In genomic region chr2:241571821-241572620, GRCh38 we compare ENCODE assay signal across 23 cellular contexts. TPM values are rescaled to one million over a fixed set of nuclear protein-coding genes. Genes with fewer than 3 reads are reported as not detected.
DNase-seq lines count a peak whose midpoint lies in the region; ATAC-seq, FAIRE-seq and TF ChIP-seq lines count a peak whose summit lies in the region.
"Had no signal": no experiment of that assay in that cellular context is flagged by ENCODE, and none has a peak within 500 bp of the region (broad histone marks: within the 10 kb centered on the region; RNA-seq: fewer than 3 reads in every experiment).

No MANE protein-coding gene starts in this region.

- ATAC-seq in Panc1, result peak; percentile 47; the same call in 1 of the 2 replicates
- peak; percentile 27 for ATAC-seq in HepG2
- no peak for ATAC-seq in GM19455 (IDR thresholded peaks at IDR 0.05; ENCODE audit: unreplicated experiment)
- no peak for ATAC-seq in GM18505 (IDR thresholded peaks at IDR 0.05; ENCODE audit: unreplicated experiment)
- ATAC-seq: activated T-cell treated with anti-CD3 and anti-CD28 coated beads, Interleukin-2, amount 50 U/mL, for 4 hours; CD8-positive, alpha-beta T cell; GM23338 had no signal

- no peak overlapping the region for H3K4me2 ChIP-seq in HepG2 (ENCODE audit: low read depth, low read length)
- H3K4me2 ChIP-seq: GM23338 had no signal

- POLR2A ChIA-PET in Panc1 (lab: Charles Lee), result no interaction called here
- POLR2A ChIA-PET in HepG2 (lab: Yijun Ruan, JAX), result no interaction called here

- H4K20me1 ChIP-seq in HepG2 (ENCODE audit: insufficient read depth, low read length), result peaks cover 9% of the 10 kb centered on the region; the same call in 1 of the 2 replicates

- H3K79me2 ChIP-seq in HepG2 (ENCODE audit: insufficient read depth, low read length), result no peaks in the 10 kb centered on the region

- FAIRE-seq in HepG2 (lab: Jason Lieb, UNC) (no peak), HTR-8/SVneo (lab: Jason Lieb, UNC) (no peak)

- H3K4me3 ChIP-seq in Panc1 (ENCODE audit: low read depth in 2 of 2, low read length in 2 of 2), result no peak overlapping the region
- H3K4me3 ChIP-seq in HepG2 (replicated peaks in 1 of 3; ENCODE audit: insufficient read depth in 1 of 3, low read depth in 2 of 3, low read length in 3 of 3), result no peak overlapping the region
- H3K4me3 ChIP-seq in spleen, result no peak overlapping the region
- H3K4me3 ChIP-seq: GM23338, heart right ventricle, lung, prostate gland, thyroid gland had no signal

- no peak for TF ChIP-seq CTCF in Panc1 (IDR thresholded peaks at IDR 0.05)
- no peak for TF ChIP-seq CTCF in HepG2 (CRISPR knock-in tag; IDR thresholded peaks at IDR 0.05)
- TF ChIP-seq CTCF in spleen (IDR thresholded peaks at IDR 0.05 in 8 of 11, conservative IDR thresholded peaks at IDR 0.05 in 3 of 11), result no peak

- no peaks in the 10 kb centered on the region for H3K4me1 ChIP-seq in Panc1 (ENCODE audit: control insufficient read depth, insufficient read depth, low read length)
- no peaks in the 10 kb centered on the region for H3K4me1 ChIP-seq in HepG2 (ENCODE audit: insufficient read depth, low read length)
- H3K4me1 ChIP-seq in spleen, result peaks cover 0 to 7% (median 0%) of the 10 kb centered on the region in 6 donors
- H3K4me1 ChIP-seq: prostate gland had no signal

- intact Hi-C loops in Panc1 (cut with micrococcal nuclease; ENCODE audit: unreplicated experiment), result no loop called here
- intact Hi-C loops in HepG2 (cut with micrococcal nuclease; ENCODE audit: unreplicated experiment), result no loop called here
- intact Hi-C loops in spleen (cut with DNase I; ENCODE audit: low total_unique reads), result no loop called here

- H3K36me3 ChIP-seq in Panc1 (ENCODE audit: control insufficient read depth, insufficient read depth, low read length) (no peaks in the 10 kb centered on the region), HepG2 (replicated peaks in 1 of 2; ENCODE audit: control insufficient read depth in 1 of 2, insufficient read depth in 2 of 2, low read length in 2 of 2) (peaks cover 8 to 33% of the 10 kb centered on the region in 2 experiments; a peak in 4 of 5 replicates), spleen (peaks cover 0 to 44% (median 5%) of the 10 kb centered on the region in 6 donors)
- H3K36me3 ChIP-seq: prostate gland had no signal

- no peak for DNase-seq in Panc1 (ENCODE audit: low read depth, low spot score)
- peak; percentile 75 for DNase-seq in cerebellar cortex (ENCODE audit: low spot score)
- no peak for DNase-seq in HepG2 (ENCODE audit: low spot score)
- DNase-seq in spleen, result peak; percentile 54
- DNase-seq in HTR-8/SVneo (ENCODE audit: insufficient read length, low spot score), result no peak
- DNase-seq: activated T-cell treated with anti-CD3 and anti-CD28 coated beads, Interleukin-2, amount 50 U/mL, for 4 hours; AML-193; CD8-positive, alpha-beta T cell; effector CD8-positive, alpha-beta T cell; foreskin fibroblast; GF-D8; heart right ventricle; Kasumi-1; MV-4-11; OCI-M1; SIG-M5; stimulated activated naive CD8-positive, alpha-beta T cell treated with anti-CD3 and anti-CD28 coated beads, Interleukin-15, amount 100 ng/mL, for 72 hours; thyroid gland had no signal

- no peak for TF ChIP-seq POLR2A in HepG2 (IDR thresholded peaks at IDR 0.05; ENCODE audit: insufficient read depth in 1 of 2, low read depth in 2 of 2, low read length in 2 of 2)
- TF ChIP-seq POLR2A in spleen (IDR thresholded peaks at IDR 0.05), result no peak
- no peak for TF ChIP-seq POLR2A in GM18505 (IDR thresholded peaks at IDR 0.05; ENCODE audit: borderline replicate concordance, extremely low read depth, insufficient read depth, insufficient read length)

- no peaks in the 10 kb centered on the region for H3K9me3 ChIP-seq in Panc1 (ENCODE audit: control insufficient read depth, insufficient read depth, low read depth, low read length)
- H3K9me3 ChIP-seq in HepG2 (ENCODE audit: low read length), result no peaks in the 10 kb centered on the region
- no peaks in the 10 kb centered on the region for H3K9me3 ChIP-seq in spleen
- H3K9me3 ChIP-seq: heart right ventricle, prostate gland, thyroid gland had no signal

- no peak overlapping the region for H2AFZ ChIP-seq in HepG2 (ENCODE audit: low read length)
- H2AFZ ChIP-seq: GM23338 had no signal

- no peak for TF ChIP-seq RAD21 in HepG2 (CRISPR knock-in tag; IDR thresholded peaks at IDR 0.05)

- H3K27ac ChIP-seq in Panc1 (ENCODE audit: low read length), result no peak overlapping the region
- H3K27ac ChIP-seq in HepG2 (ENCODE audit: extremely low read length, insufficient read depth, low read length), result no peak overlapping the region
- H3K27ac ChIP-seq in spleen, result no peak overlapping the region
- H3K27ac ChIP-seq: heart right ventricle, prostate gland, thyroid gland had no signal

- CTCF ChIA-PET in Panc1 (lab: Charles Lee), result no interaction called here
- CTCF ChIA-PET in HepG2 (lab: Yijun Ruan, JAX; ENCODE audit: low intra/inter-chr PET ratio, low total read pairs), result no interaction called here

- 93% methylated on average over 23 of the region's 27 CpGs for WGBS in HepG2 (ENCODE audit: low lambda C conversion rate)
- WGBS in spleen, 5 donors, result 91 to 93% (median 92%) methylated on average over 22 to 27 of the region's 27 CpGs

- BruUV-seq in Panc1 (replicated peaks; lab: Mats Ljungman, UMichigan), result no TSS peak
- BruUV-seq in HepG2 (replicated peaks; lab: Mats Ljungman, UMichigan), result no TSS peak

- TF ChIP-seq EP300 in HepG2 (IDR thresholded peaks at IDR 0.05; ENCODE audit: low read depth in 2 of 2, low read length in 2 of 2) (no peak), HepG2 (CRISPR knock-in tag; IDR thresholded peaks at IDR 0.05; ENCODE audit: borderline replicate concordance) (no peak)

- in situ Hi-C loops in Panc1 (cut with HindIII; ENCODE audit: low pct_unique_long_range_greater_than_20kb, low sequenced_read_pairs), result no loop called here
- in situ Hi-C loops in HepG2 (cut with HindIII; ENCODE audit: extremely low pct_ligation_motif_present, low pct_unique_long_range_greater_than_20kb), result no loop called here

- no peaks in the 10 kb centered on the region for H3K27me3 ChIP-seq in Panc1 (ENCODE audit: control insufficient read depth, insufficient read depth, low read length)
- H3K27me3 ChIP-seq in HepG2 (ENCODE audit: control insufficient read depth in 1 of 2, insufficient read depth in 2 of 2, low read length in 2 of 2), result no peaks in the 10 kb centered on the region
- H3K27me3 ChIP-seq in spleen (replicated peaks in 1 of 7), result no peaks in the 10 kb centered on the region
- H3K27me3 ChIP-seq: heart right ventricle, thyroid gland had no signal

- H3K9ac ChIP-seq in HepG2 (ENCODE audit: insufficient read depth, low read depth, low read length), result no peak overlapping the region

TF ChIP-seq in HepG2, 621 proteins besides CTCF, POLR2A, EP300 and RAD21:
- TF ChIP-seq MYNN (CRISPR knock-in tag; IDR thresholded peaks at IDR 0.05; ENCODE audit: low read depth) (no peak), DNMT1 (CRISPR knock-in tag; IDR thresholded peaks at IDR 0.05) (no peak), ZNF616 (CRISPR knock-in tag; IDR thresholded peaks at IDR 0.05; ENCODE audit: low read depth) (no peak), CHD2 (IDR thresholded peaks at IDR 0.05; ENCODE audit: low read depth, low read length) (no peak), SOX5 (CRISPR knock-in tag; IDR thresholded peaks at IDR 0.05; ENCODE audit: borderline replicate concordance) (no peak), MXD4 (CRISPR knock-in tag; IDR thresholded peaks at IDR 0.05) (no peak)

RNA-seq across cellular contexts. Expression of gene BOK, which starts 13.5 kb away (rescaled TPM):
- total RNA-seq in Panc1 (2021; ENCODE audit: unreplicated experiment) (39.1 TPM), HepG2 (2016; rRNA removed; fragmentation: Illumina TruSeq; extraction: Trizol) (30.2 and 35.5 TPM in 2 replicates), spleen (10 to 100 TPM in 4 of 7 donors, 1 to 10 TPM in 3; 6.5 to 19.4 (median 13.0) TPM)
- 77.4 TPM for polyA plus RNA-seq in Panc1 (2012; ENCODE audit: insufficient read length)
- total RNA-seq in HepG2 (2016; cell fraction: cytosol; rRNA removed; fragmentation: Illumina TruSeq; extraction: Trizol; ENCODE audit: low read depth), result 22.2 and 23.9 TPM in 2 replicates
- 28.1 and 36.4 TPM in 2 replicates for total RNA-seq in HepG2 (2016; cell fraction: insoluble cytoplasmic fraction; rRNA removed; fragmentation: Illumina TruSeq; extraction: Trizol)
- 58.8 and 67.3 TPM in 2 replicates for total RNA-seq in HepG2 (2016; cell fraction: membrane; rRNA removed; fragmentation: Illumina TruSeq; extraction: Trizol)
- 18.8 and 20.8 TPM in 2 replicates for total RNA-seq in HepG2 (2016; cell fraction: nucleus; rRNA removed; fragmentation: Illumina TruSeq; extraction: Trizol)
- polyA plus RNA-seq in HepG2 (2011; rRNA removed) (39.2 and 58.1 TPM in 2 replicates), spleen (1 to 10 TPM; 3.0 to 7.2 (median 4.5) TPM)
- 49.3 and 71.9 TPM in 2 replicates for polyA plus RNA-seq in HepG2 (2011; cell fraction: cytosol; rRNA removed)
- polyA plus RNA-seq in HepG2 (2011; cell fraction: nucleus; rRNA removed), result 101 and 104 TPM in 2 replicates
- 43.9 and 55.3 TPM in 2 replicates for polyA plus RNA-seq in HepG2 (2012)
- 28.1 and 33.7 TPM in 2 replicates for polyA plus RNA-seq in HepG2 (2016; cell fraction: cytosol; fragmentation: Illumina TruSeq; extraction: Trizol; ENCODE audit: low read depth)
- polyA plus RNA-seq in HepG2 (2016; cell fraction: insoluble cytoplasmic fraction; fragmentation: Illumina TruSeq; extraction: Trizol; ENCODE audit: low read depth), result 37.9 and 46.1 TPM in 2 replicates
- 64.2 and 66.8 TPM in 2 replicates for polyA plus RNA-seq in HepG2 (2016; cell fraction: membrane; fragmentation: Illumina TruSeq; extraction: Trizol; ENCODE audit: low read depth)
- 41.2 and 42.5 TPM in 2 replicates for polyA plus RNA-seq in HepG2 (2016; cell fraction: nucleus; fragmentation: Illumina TruSeq; extraction: Trizol; ENCODE audit: insufficient read depth, low read depth)
- 10.1 and 74.6 TPM in 2 replicates for polyA minus RNA-seq in HepG2 (2011; rRNA and poly(A)+ RNA removed; ENCODE audit: low replicate concordance)
- 39.7 and 41.5 TPM in 2 replicates for polyA minus RNA-seq in HepG2 (2011; cell fraction: cytosol; rRNA and poly(A)+ RNA removed)
- polyA minus RNA-seq in HepG2 (2011; cell fraction: nucleus; rRNA and poly(A)+ RNA removed), result 9.9 and 12.7 TPM in 2 replicates
- total RNA-seq: CD8-positive, alpha-beta T cell had no signal

Comparison
In these comparisons a context has a peak if more than half of its experiments do, and no peak if none do; other contexts are left out.
1. ATAC-seq: peak in Panc1 (single experiment) and HepG2 (single experiment); none in GM19455 (single experiment) and GM18505 (single experiment).
2. DNase-seq: peak in cerebellar cortex (single experiment) and spleen (single experiment); none in Panc1 (single experiment), HepG2 (single experiment) and HTR-8/SVneo (single experiment).